ENCODE assay signal across 17 cellular contexts in the genomic region with DNA sequence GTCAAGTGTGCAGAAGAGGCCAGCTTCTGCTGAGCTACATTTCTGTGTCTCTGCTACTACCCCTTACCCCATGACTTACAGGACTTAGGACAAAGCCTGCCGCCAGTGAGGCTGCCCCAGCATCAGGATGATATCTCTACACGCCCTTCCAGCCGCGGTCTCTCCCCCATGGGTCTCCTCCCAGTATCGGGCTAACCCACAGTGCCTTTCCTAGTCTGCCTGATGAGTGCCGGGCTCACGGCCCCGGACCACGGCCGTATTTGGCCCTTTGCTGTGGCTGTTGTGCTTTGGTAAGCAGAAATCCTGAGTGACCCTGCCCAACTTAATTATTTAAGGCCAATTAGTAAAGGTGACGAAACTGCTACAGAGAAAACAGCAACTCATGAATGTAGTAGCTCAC.
DNase-seq lines count a peak whose midpoint lies in the region; ATAC-seq, FAIRE-seq and TF ChIP-seq lines count a peak whose summit lies in the region.
"Had no signal": no experiment of that assay in that cellular context is flagged by ENCODE, and none has a peak within 500 bp of the region (broad histone marks: within the 10 kb centered on the region; RNA-seq: fewer than 3 reads in every experiment).

No MANE protein-coding gene starts in this region.

- H3K4me2 ChIP-seq in astrocyte (ENCODE audit: low read length): no peak overlapping the region
- H3K4me2 ChIP-seq in HepG2 (ENCODE audit: low read depth, low read length): no peak overlapping the region
- H3K4me2 ChIP-seq: KMS-11 had no signal

- H3K27me3 Mint-ChIP-seq in CD14-positive monocyte (ENCODE audit: low read depth in 3 of 3): no peaks in the 10 kb centered on the region
- no peaks in the 10 kb centered on the region for H3K27me3 Mint-ChIP-seq in astrocyte (ENCODE audit: low read depth, unreplicated experiment)
- no peaks in the 10 kb centered on the region for H3K27me3 Mint-ChIP-seq in effector memory CD8-positive, alpha-beta T cell
- H3K27me3 Mint-ChIP-seq: activated naive CD8-positive, alpha-beta T cell treated with anti-CD3 and anti-CD28 coated beads, Interleukin-2, amount 50 U/mL, for 24 hours had no signal

- no peak overlapping the region for H2AFZ ChIP-seq in astrocyte (ENCODE audit: low read depth, low read length)
- no peak overlapping the region for H2AFZ ChIP-seq in HepG2 (ENCODE audit: low read length)

- H3K9me3 Mint-ChIP-seq in CD14-positive monocyte (peaks cover 0 to 3% (median 0%) of the 10 kb centered on the region in 7 donors), astrocyte (ENCODE audit: unreplicated experiment) (no peaks in the 10 kb centered on the region)
- no peaks in the 10 kb centered on the region for H3K9me3 Mint-ChIP-seq in effector memory CD8-positive, alpha-beta T cell
- H3K9me3 Mint-ChIP-seq: activated naive CD8-positive, alpha-beta T cell treated with anti-CD3 and anti-CD28 coated beads, Interleukin-2, amount 50 U/mL, for 24 hours; activated T-helper 2 cell treated with anti-CD3 and anti-CD28 coated beads, Interferon-gamma antibody, Interleukin-2, Interleukin-4, amounts not matched to agents 10 μg/mL and 5 μg/mL and 100 μg/mL, durations not matched to agents 14 hours and 24 hours and 36 hours; natural killer cell had no signal

- no peak for ATAC-seq in HepG2
- ATAC-seq in GM21381 (IDR thresholded peaks at IDR 0.05; ENCODE audit: unreplicated experiment): no peak
- no peak for ATAC-seq in effector memory CD8-positive, alpha-beta T cell (replicated peaks)
- no peak for ATAC-seq in HG02642 (IDR thresholded peaks at IDR 0.05; ENCODE audit: poor library complexity, unreplicated experiment)
- ATAC-seq: activated naive CD8-positive, alpha-beta T cell treated with anti-CD3 and anti-CD28 coated beads, Interleukin-2, amount 50 U/mL, for 24 hours; natural killer cell had no signal

- in situ Hi-C loops in HepG2 (cut with HindIII; ENCODE audit: extremely low pct_ligation_motif_present, low pct_unique_long_range_greater_than_20kb): no loop called here

- CTCF ChIA-PET in HepG2 (lab: Yijun Ruan, JAX; ENCODE audit: low intra/inter-chr PET ratio, low total read pairs): no interaction called here

- intact Hi-C loops in CD14-positive monocyte (cut with micrococcal nuclease): no loop called here
- intact Hi-C loops in HepG2 (cut with micrococcal nuclease; ENCODE audit: unreplicated experiment): no loop called here
- intact Hi-C loops in testis (cut with DNase I; ENCODE audit: low total_unique reads): no loop called here

- no peaks in the 10 kb centered on the region for H3K27me3 ChIP-seq in astrocyte (ENCODE audit: insufficient read depth, low read length)
- no peaks in the 10 kb centered on the region for H3K27me3 ChIP-seq in HepG2 (ENCODE audit: control insufficient read depth in 1 of 2, insufficient read depth in 2 of 2, low read length in 2 of 2)
- no peaks in the 10 kb centered on the region for H3K27me3 ChIP-seq in skeletal muscle tissue (ENCODE audit: control insufficient read depth in 3 of 3, insufficient read depth in 3 of 3, low read length in 3 of 3)
- no peaks in the 10 kb centered on the region for H3K27me3 ChIP-seq in testis

- no peak overlapping the region for H3K9ac ChIP-seq in astrocyte (ENCODE audit: low read length)
- no peak overlapping the region for H3K9ac ChIP-seq in HepG2 (ENCODE audit: insufficient read depth, low read depth, low read length)
- H3K9ac ChIP-seq in skeletal muscle tissue (ENCODE audit: low read depth in 1 of 3, low read length in 3 of 3): peak overlapping the region in 2 of 3 donors; percentile 34 to 54
- H3K9ac ChIP-seq: KMS-11 had no signal

- no TSS peak for BruUV-seq in HepG2 (replicated peaks; lab: Mats Ljungman, UMichigan)

- H3K9me3 ChIP-seq in astrocyte (ENCODE audit: insufficient read depth, low read depth, low read length) (no peaks in the 10 kb centered on the region), HepG2 (ENCODE audit: low read length) (no peaks in the 10 kb centered on the region), skeletal muscle tissue (ENCODE audit: control insufficient read depth in 3 of 3, low read length in 3 of 3) (no peaks in the 10 kb centered on the region), testis (no peaks in the 10 kb centered on the region)

- no peak for TF ChIP-seq RAD21 in HepG2 (CRISPR knock-in tag; IDR thresholded peaks at IDR 0.05)

- peak overlapping the region; percentile 54 to 90 for H3K4me3 Mint-ChIP-seq in CD14-positive monocyte
- no peak overlapping the region for H3K4me3 Mint-ChIP-seq in astrocyte (ENCODE audit: unreplicated experiment)
- H3K4me3 Mint-ChIP-seq in effector memory CD8-positive, alpha-beta T cell: no peak overlapping the region
- H3K4me3 Mint-ChIP-seq: activated naive CD8-positive, alpha-beta T cell treated with anti-CD3 and anti-CD28 coated beads, Interleukin-2, amount 50 U/mL, for 24 hours; natural killer cell had no signal

- peaks cover 81% of the 10 kb centered on the region for H3K36me3 ChIP-seq in astrocyte (ENCODE audit: insufficient read depth, low read length)
- H3K36me3 ChIP-seq in HepG2 (replicated peaks in 1 of 2; ENCODE audit: control insufficient read depth in 1 of 2, insufficient read depth in 2 of 2, low read length in 2 of 2): peaks cover 55 to 97% of the 10 kb centered on the region in 2 experiments; a peak in 4 of 5 replicates
- peaks cover 87 to 96% (median 92%) of the 10 kb centered on the region in 3 donors for H3K36me3 ChIP-seq in skeletal muscle tissue (ENCODE audit: control insufficient read depth in 3 of 3, insufficient read depth in 3 of 3, low read length in 3 of 3)
- H3K36me3 ChIP-seq in testis (ENCODE audit: low read depth, missing control alignments): no peaks in the 10 kb centered on the region

- H3K4me1 ChIP-seq in astrocyte (ENCODE audit: insufficient read depth, low read length): peaks cover 47% of the 10 kb centered on the region
- peaks cover 22% of the 10 kb centered on the region for H3K4me1 ChIP-seq in HepG2 (ENCODE audit: insufficient read depth, low read length)
- peaks cover 13 to 24% (median 21%) of the 10 kb centered on the region in 3 donors for H3K4me1 ChIP-seq in skeletal muscle tissue (ENCODE audit: control insufficient read depth in 3 of 3, insufficient read depth in 3 of 3, low read length in 3 of 3)
- H3K4me1 ChIP-seq in testis: peaks cover 9% of the 10 kb centered on the region

- 97% methylated on average over 11 of the region's 11 CpGs for WGBS in HepG2 (ENCODE audit: low lambda C conversion rate)
- 71 to 87% methylated on average over 8 to 11 of the region's 11 CpGs for WGBS in testis, 2 donors

- H3K27ac ChIP-seq in astrocyte (ENCODE audit: low read depth, low read length) (no peak overlapping the region), HepG2 (ENCODE audit: extremely low read length, insufficient read depth, low read length) (peak overlapping the region; percentile 20), skeletal muscle tissue (ENCODE audit: low read depth, low read length) (peak overlapping the region; percentile 14), testis (peak overlapping the region in 1 of 2 donors; percentile 25)
- H3K27ac ChIP-seq: KMS-11 had no signal

- FAIRE-seq in astrocyte (lab: Jason Lieb, UNC) (no peak), HepG2 (lab: Jason Lieb, UNC) (no peak)

- TF ChIP-seq CTCF in CD14-positive monocyte (IDR thresholded peaks at IDR 0.05): no peak
- TF ChIP-seq CTCF in astrocyte (IDR thresholded peaks at IDR 0.05; ENCODE audit: insufficient read depth, low read depth, low read length): no peak
- TF ChIP-seq CTCF in HepG2 (CRISPR knock-in tag; IDR thresholded peaks at IDR 0.05): no peak
- no peak for TF ChIP-seq CTCF in testis (IDR thresholded peaks at IDR 0.05)

- H3K4me1 Mint-ChIP-seq in CD14-positive monocyte (peaks cover 43% of the 10 kb centered on the region), astrocyte (ENCODE audit: low read depth, unreplicated experiment) (peaks cover 35% of the 10 kb centered on the region)
- peaks cover 6 to 16% of the 10 kb centered on the region in 2 donors for H3K4me1 Mint-ChIP-seq in effector memory CD8-positive, alpha-beta T cell (ENCODE audit: low read depth in 2 of 2)

- H3K27ac Mint-ChIP-seq in CD14-positive monocyte (peak overlapping the region; percentile 91 to 97 (median 96)), astrocyte (ENCODE audit: unreplicated experiment) (peak overlapping the region; percentile 75)
- H3K27ac Mint-ChIP-seq in effector memory CD8-positive, alpha-beta T cell: no peak overlapping the region
- H3K27ac Mint-ChIP-seq: activated naive CD8-positive, alpha-beta T cell treated with anti-CD3 and anti-CD28 coated beads, Interleukin-2, amount 50 U/mL, for 24 hours; activated T-helper 2 cell treated with anti-CD3 and anti-CD28 coated beads, Interferon-gamma antibody, Interleukin-2, Interleukin-4, amounts not matched to agents 10 μg/mL and 5 μg/mL and 100 μg/mL, durations not matched to agents 14 hours and 24 hours and 36 hours; natural killer cell had no signal

- POLR2A ChIA-PET in HepG2 (lab: Yijun Ruan, JAX): interaction anchor here (0.9 kb wide), 1 partner anchor 129 kb away, joined by 3 read pairs; no protein-coding TSS in a partner anchor

- no peak for DNase-seq in CD14-positive monocyte (ENCODE audit: low spot score)
- DNase-seq in astrocyte (ENCODE audit: low read depth): no peak
- no peak for DNase-seq in HepG2 (ENCODE audit: low spot score)
- no peak for DNase-seq in effector memory CD8-positive, alpha-beta T cell
- no peak for DNase-seq in testis
- DNase-seq: activated CD4-positive, CD25-positive, alpha-beta regulatory T cell treated with anti-CD3 and anti-CD28 coated beads, Interleukin-2, amount 50 U/mL, for 72 hours; activated naive CD8-positive, alpha-beta T cell treated with anti-CD3 and anti-CD28 coated beads, Interleukin-2, amount 50 U/mL, for 24 hours; GOT3; natural killer cell; NCI-H2029 treated with DMSO at 0.1 percent for 48 hours; NCI-H510A; T-helper 2 cell had no signal

- TF ChIP-seq EP300 in HepG2 (IDR thresholded peaks at IDR 0.05; ENCODE audit: low read depth in 2 of 2, low read length in 2 of 2): no peak
- no peak for TF ChIP-seq EP300 in HepG2 (CRISPR knock-in tag; IDR thresholded peaks at IDR 0.05; ENCODE audit: borderline replicate concordance)

- H3K4me3 ChIP-seq in astrocyte (ENCODE audit: insufficient read depth, low read depth, low read length) (no peak overlapping the region), HepG2 (replicated peaks in 1 of 3; ENCODE audit: insufficient read depth in 1 of 3, low read depth in 2 of 3, low read length in 3 of 3) (no peak overlapping the region), skeletal muscle tissue (ENCODE audit: low read length in 3 of 3) (no peak overlapping the region), testis (no peak overlapping the region)

- no peaks in the 10 kb centered on the region for H3K79me2 ChIP-seq in astrocyte (ENCODE audit: insufficient read depth, low read length)
- no peaks in the 10 kb centered on the region for H3K79me2 ChIP-seq in HepG2 (ENCODE audit: insufficient read depth, low read length)

- no peak for TF ChIP-seq POLR2A in HepG2 (IDR thresholded peaks at IDR 0.05; ENCODE audit: insufficient read depth in 1 of 2, low read depth in 2 of 2, low read length in 2 of 2)
- no peak for TF ChIP-seq POLR2A in testis (IDR thresholded peaks at IDR 0.05)

- peaks cover 10% of the 10 kb centered on the region for H4K20me1 ChIP-seq in astrocyte (ENCODE audit: insufficient read depth, low read length)
- no peaks in the 10 kb centered on the region for H4K20me1 ChIP-seq in HepG2 (ENCODE audit: insufficient read depth, low read length)

- peaks cover 81 to 85% of the 10 kb centered on the region in 2 donors for H3K36me3 Mint-ChIP-seq in CD14-positive monocyte
- peaks cover 62% of the 10 kb centered on the region for H3K36me3 Mint-ChIP-seq in astrocyte (ENCODE audit: low read depth, unreplicated experiment)
- peaks cover 63% of the 10 kb centered on the region for H3K36me3 Mint-ChIP-seq in effector memory CD8-positive, alpha-beta T cell (ENCODE audit: insufficient read depth)

Comparison
In these comparisons a context has a peak if more than half of its experiments do, and no peak if none do; other contexts are left out.
1. H3K27ac Mint-ChIP-seq: peak in CD14-positive monocyte (7 of 7) and astrocyte (single experiment); none in effector memory CD8-positive, alpha-beta T cell (0 of 2).
2. H3K4me3 Mint-ChIP-seq: peak in CD14-positive monocyte (2 of 2); none in astrocyte (single experiment) and effector memory CD8-positive, alpha-beta T cell (0 of 2).
3. H3K9ac ChIP-seq: peak in skeletal muscle tissue (2 of 3); none in astrocyte (single experiment) and HepG2 (single experiment).